Comparison of ENCODE assay signal across 8 cellular contexts in the genomic region with DNA sequence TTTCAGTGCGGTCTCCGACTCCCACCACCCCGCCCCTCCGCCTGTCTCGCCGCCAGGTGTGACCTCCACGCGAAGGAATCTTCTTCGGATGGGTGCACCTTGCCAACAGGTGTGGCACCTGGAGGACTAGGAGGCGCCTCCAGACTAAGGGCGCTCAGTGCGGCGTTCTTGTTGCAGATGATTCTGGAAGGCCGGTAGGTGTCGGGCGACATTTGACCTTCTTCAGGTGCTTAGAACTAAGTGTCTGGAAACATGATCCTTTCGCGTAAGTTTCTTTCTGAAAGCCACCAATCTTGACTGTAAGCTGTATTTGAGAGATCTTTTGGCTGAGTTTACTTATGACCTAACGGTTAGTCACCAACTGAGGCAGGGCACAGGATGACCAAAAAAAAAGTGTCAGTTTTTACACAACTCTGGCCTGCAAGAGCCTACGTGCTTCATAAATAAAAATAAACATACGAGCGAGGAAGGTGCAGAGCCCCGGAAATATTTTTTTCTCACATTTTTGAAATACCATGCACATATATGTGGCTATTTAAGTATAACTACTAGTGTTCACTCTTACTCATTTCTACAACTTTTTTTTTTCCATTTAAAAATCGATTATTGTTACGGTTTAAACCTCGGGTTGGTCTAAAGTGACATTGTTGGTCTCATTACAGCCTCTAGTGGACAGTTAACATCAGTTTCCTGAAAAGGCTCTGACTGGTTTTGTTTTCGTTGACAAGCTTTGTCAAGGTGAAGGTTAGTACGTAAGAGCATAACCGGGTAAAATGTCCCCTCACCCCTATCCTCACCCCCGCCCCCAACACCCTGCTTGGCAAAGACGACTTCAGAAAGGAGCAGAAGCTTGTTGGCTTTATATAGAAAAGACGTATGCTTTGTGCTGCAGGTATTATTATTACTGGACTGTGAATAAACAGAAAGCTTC. TPM values are rescaled to one million over a fixed set of nuclear protein-coding genes. Genes with fewer than 3 reads are reported as not detected.
A peak's percentile ranks its signal among the peaks of the same experiment; 100 is the strongest.
DNase-seq lines count a peak whose midpoint lies in the region; ATAC-seq and TF ChIP-seq lines count a peak whose summit lies in the region.

No MANE protein-coding gene starts in this region.

- H3K9me3 ChIP-seq in MG63 (no peaks in the 10 kb centered on the region), iPS-18c (ENCODE audit: control insufficient read depth, insufficient read depth, low read length) (no peaks in the 10 kb centered on the region), skeletal muscle tissue (ENCODE audit: control insufficient read depth in 3 of 3, low read length in 3 of 3) (no peaks in the 10 kb centered on the region)

- peak; percentile 40 for ATAC-seq in GM21786 (IDR thresholded peaks at IDR 0.05; ENCODE audit: unreplicated experiment)

- peaks cover 0 to 3% (median 0%) of the 10 kb centered on the region in 5 experiments for H3K9me3 Mint-ChIP-seq in brain

- peaks cover 7 to 20% (median 11%) of the 10 kb centered on the region in 3 donors for H3K4me1 ChIP-seq in skeletal muscle tissue (ENCODE audit: control insufficient read depth in 3 of 3, insufficient read depth in 3 of 3, low read length in 3 of 3)

- peak overlapping the region; percentile 11 to 99 (median 93) for H3K27ac Mint-ChIP-seq in brain

- H3K27ac ChIP-seq in skeletal muscle tissue (ENCODE audit: low read depth, low read length) = peak overlapping the region; percentile 98

- peaks cover 66% of the 10 kb centered on the region for H3K4me1 Mint-ChIP-seq in brain

- H3K36me3 ChIP-seq in MG63 (no peaks in the 10 kb centered on the region), skeletal muscle tissue (ENCODE audit: control insufficient read depth in 3 of 3, insufficient read depth in 3 of 3, low read length in 3 of 3) (no peaks in the 10 kb centered on the region)

- TF ChIP-seq CTCF in brain (conservative IDR thresholded peaks at IDR 0.05) = peak; percentile 62 to 77

- H3K27me3 Mint-ChIP-seq in brain = peaks cover 24% of the 10 kb centered on the region

- peak overlapping the region; percentile 96 to 100 (median 97) for H3K4me3 Mint-ChIP-seq in brain

- no peaks in the 10 kb centered on the region for H3K36me3 Mint-ChIP-seq in brain

- H3K4me3 ChIP-seq in MG63 (peak overlapping the region; percentile 59), iPS-18c (ENCODE audit: insufficient read depth, low read depth, low read length) (peak overlapping the region; percentile 86), skeletal muscle tissue (ENCODE audit: low read length in 3 of 3) (peak overlapping the region; percentile 72 to 86 (median 80))

- H3K9ac ChIP-seq in skeletal muscle tissue (ENCODE audit: low read depth in 1 of 3, low read length in 3 of 3) = peak overlapping the region; percentile 81 to 89 (median 82)

- DNase-seq in GM03348 (ENCODE audit: low spot score) = peak; percentile 50
- peak; percentile 31 for DNase-seq in MG63
- peak; percentile 48 for DNase-seq in T1000 (lab: John Stamatoyannopoulos, UW)
- no peak for DNase-seq in foreskin melanocyte

- H3K27me3 ChIP-seq in MG63 (no peaks in the 10 kb centered on the region), skeletal muscle tissue (ENCODE audit: control insufficient read depth in 3 of 3, insufficient read depth in 3 of 3, low read length in 3 of 3) (no peaks in the 10 kb centered on the region)

RNA-seq across cellular contexts. Expression of gene ATXN1, which starts 1.6 kb away (rescaled TPM):
- 1.9 and 5.9 TPM in 2 replicates for total RNA-seq in MG63 (2014; rRNA removed; shearing (Covaris generic); ENCODE audit: low replicate concordance)
- 4.5 TPM for polyA plus RNA-seq in brain (ENCODE audit: insufficient read depth, low read depth, low replicate concordance)
- 30.8 TPM for total RNA-seq in skeletal muscle tissue
